Comparison of ENCODE assay signal across 20 cellular contexts in genomic region chr2:11030909-11031308, GRCh38.
DNase-seq lines count a peak whose midpoint lies in the region; ATAC-seq and TF ChIP-seq lines count a peak whose summit lies in the region.
"Had no signal": no experiment of that assay in that cellular context is flagged by ENCODE, and none has a peak within 500 bp of the region (broad histone marks: within the 10 kb centered on the region; RNA-seq: fewer than 3 reads in every experiment).

No MANE protein-coding gene starts in this region.

- H3K27ac ChIP-seq in endodermal cell (ENCODE audit: low read depth, low read length), result no peak overlapping the region
- H3K27ac ChIP-seq in psoas muscle, result no peak overlapping the region

- H3K9ac ChIP-seq in endodermal cell (ENCODE audit: extremely low read depth, low read length, poor library complexity, severe bottlenecking), result no peak overlapping the region

- no peaks in the 10 kb centered on the region for H3K4me1 ChIP-seq in endodermal cell (ENCODE audit: control insufficient read depth, insufficient read depth, low read length)
- H3K4me1 ChIP-seq in psoas muscle, result no peaks in the 10 kb centered on the region
- H3K4me1 ChIP-seq: BE2C, Caco-2 had no signal

- peaks cover 6% of the 10 kb centered on the region for H3K4me1 Mint-ChIP-seq in endodermal cell
- H3K4me1 Mint-ChIP-seq: CD4-positive, CD25-positive, alpha-beta regulatory T cell; CD8-positive, alpha-beta memory T cell had no signal

- DNase-seq in COLO668 (lab: John Stamatoyannopoulos, UW; ENCODE audit: unreplicated experiment) (peak; percentile 14), DMS53 treated with DMSO at 0.1 percent for 48 hours (lab: John Stamatoyannopoulos, UW; ENCODE audit: unreplicated experiment) (peak; percentile 39), endodermal cell (peak; percentile 14), renal cortical epithelial cell (ENCODE audit: low read depth) (peak; percentile 15), amygdala (lab: John Stamatoyannopoulos, UW) (no peak), psoas muscle (no peak)
- no peak for DNase-seq in activated CD4-positive, CD25-positive, alpha-beta regulatory T cell (lab: John Stamatoyannopoulos, UW)
- DNase-seq: ACHN; BE2C; C1 segment of cervical spinal cord; Caco-2; CD4-positive, CD25-positive, alpha-beta regulatory T cell; CD8-positive, alpha-beta memory T cell; DMS153; DND-41; EL; H9; IMR-90 had no signal

- H3K36me3 ChIP-seq in endodermal cell (ENCODE audit: control insufficient read depth, insufficient read depth, low read length), result no peaks in the 10 kb centered on the region
- no peaks in the 10 kb centered on the region for H3K36me3 ChIP-seq in psoas muscle (ENCODE audit: insufficient read depth in 1 of 2, low read depth in 1 of 2)
- H3K36me3 ChIP-seq: BE2C had no signal

- peaks cover 3% of the 10 kb centered on the region for H3K36me3 Mint-ChIP-seq in endodermal cell (ENCODE audit: low read depth)
- H3K36me3 Mint-ChIP-seq: CD4-positive, CD25-positive, alpha-beta regulatory T cell had no signal

- ATAC-seq in psoas muscle, result no peak
- ATAC-seq: GM12878, K562 had no signal

- H3K27me3 ChIP-seq in endodermal cell (ENCODE audit: control insufficient read depth, insufficient read depth, low read length, poor library complexity, severe bottlenecking) (no peaks in the 10 kb centered on the region), psoas muscle (ENCODE audit: insufficient read depth in 3 of 3, low read length in 2 of 3) (no peaks in the 10 kb centered on the region)
- H3K27me3 ChIP-seq: BE2C had no signal

- 92% methylated on average over 3 of the region's 4 CpGs for WGBS in endodermal cell (ENCODE audit: insufficient coverage in 1 of 2, insufficient read length in 1 of 2), 2 experiments
- WGBS in psoas muscle, 3 donors, result 50 to 62% (median 61%) methylated on average over 4 of the region's 4 CpGs

- TF ChIP-seq CTCF in endodermal cell (conservative IDR thresholded peaks at IDR 0.05) (no peak), psoas muscle (IDR thresholded peaks at IDR 0.05) (no peak)

- H3K27ac Mint-ChIP-seq in endodermal cell, result no peak overlapping the region
- H3K27ac Mint-ChIP-seq: CD4-positive, CD25-positive, alpha-beta regulatory T cell; CD8-positive, alpha-beta memory T cell; H9 had no signal

- H3K9me3 Mint-ChIP-seq in endodermal cell, result peaks cover 24% of the 10 kb centered on the region

- no peak overlapping the region for H3K4me3 Mint-ChIP-seq in endodermal cell
- H3K4me3 Mint-ChIP-seq: CD4-positive, CD25-positive, alpha-beta regulatory T cell; CD8-positive, alpha-beta memory T cell; H9 had no signal

- peaks cover 4% of the 10 kb centered on the region for H3K27me3 Mint-ChIP-seq in endodermal cell (ENCODE audit: insufficient read depth)

- intact Hi-C loops in psoas muscle (cut with DNase I), result no loop called here

- H3K9me3 ChIP-seq in endodermal cell (ENCODE audit: control insufficient read depth, low read length), result peaks cover 19% of the 10 kb centered on the region
- H3K9me3 ChIP-seq in psoas muscle, result peaks cover 7% of the 10 kb centered on the region
- H3K9me3 ChIP-seq: BE2C, Caco-2 had no signal

- H3K4me3 ChIP-seq in endodermal cell (ENCODE audit: low read length) (no peak overlapping the region), psoas muscle (no peak overlapping the region)
- H3K4me3 ChIP-seq: GM12878, K562 had no signal

Comparison
In these comparisons a context has a peak if more than half of its experiments do, and no peak if none do; other contexts are left out.
1. DNase-seq: peak in COLO668 (single experiment), DMS53 treated with DMSO at 0.1 percent for 48 hours (single experiment), endodermal cell (single experiment) and renal cortical epithelial cell (single experiment); none in activated CD4-positive, CD25-positive, alpha-beta regulatory T cell (0 of 4), amygdala (0 of 56) and psoas muscle (0 of 2).